ENCODE assay signal across 14 cellular contexts in the genomic region with DNA sequence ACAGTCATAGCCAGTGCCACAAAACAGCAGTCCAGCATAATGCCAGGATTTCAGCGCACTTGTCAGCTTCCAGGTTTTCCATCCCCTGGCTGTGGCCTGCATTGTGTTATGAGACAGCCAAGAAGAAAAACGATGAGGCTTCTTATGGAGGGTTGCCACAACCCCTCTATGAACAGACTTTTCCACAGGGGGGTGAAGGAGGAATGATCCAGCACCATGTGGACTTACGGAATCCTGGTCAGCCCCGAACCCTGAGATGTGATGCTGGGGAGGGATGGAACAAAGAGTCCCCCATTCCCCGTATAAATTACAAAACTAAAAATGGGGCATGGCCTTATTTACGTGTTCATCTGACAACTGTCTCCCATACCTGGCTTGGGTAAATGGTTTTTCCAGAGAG.
"Had no signal": no experiment of that assay in that cellular context is flagged by ENCODE, and none has a peak within 500 bp of the region (broad histone marks: within the 10 kb centered on the region; RNA-seq: fewer than 3 reads in every experiment).

No MANE protein-coding gene starts in this region.

- DNase-seq: activated CD4-positive, alpha-beta T cell treated with anti-CD3 and anti-CD28 coated beads for 4 hours; activated CD8-positive, alpha-beta memory T cell treated with anti-CD3 and anti-CD28 coated beads for 24 hours; activated naive CD4-positive, alpha-beta T cell treated with Interleukin-2 at 50 U/mL for 16 hours; central memory CD4-positive, alpha-beta T cell; colonic mucosa; hippocampal formation; left lung; mesenchymal stem cell; ovary; stimulated activated naive B cell treated with anti-CD40 and anti-IgM and Interleukin-4, amounts not matched to agents 10 μg/mL and 1 μg/mL and 100 μg/mL, for 72 hours; trophoblast cell had no signal

- H3K27me3 Mint-ChIP-seq: stimulated activated naive B cell treated with anti-CD40 and anti-IgM and Interleukin-4, amounts not matched to agents 10 μg/mL and 1 μg/mL and 100 μg/mL, for 72 hours had no signal

- H3K27me3 ChIP-seq: colonic mucosa, left lung, ovary, suprapubic skin had no signal

- H3K36me3 ChIP-seq: ovary had no signal

- H3K4me3 ChIP-seq: colonic mucosa, left lung, ovary, suprapubic skin had no signal

- H3K27ac Mint-ChIP-seq: stimulated activated naive B cell treated with anti-CD40 and anti-IgM and Interleukin-4, amounts not matched to agents 10 μg/mL and 1 μg/mL and 100 μg/mL, for 72 hours; T-helper 1 cell treated with Interleukin-12 subunit alpha and Interleukin-12 subunit beta and Interleukin-4 antibody, amounts not matched to agents 30 μg/mL and 1 μg/mL, for 36 hours had no signal

- H3K4me3 Mint-ChIP-seq: stimulated activated naive B cell treated with anti-CD40 and anti-IgM and Interleukin-4, amounts not matched to agents 10 μg/mL and 1 μg/mL and 100 μg/mL, for 72 hours; T-helper 1 cell treated with Interleukin-12 subunit alpha and Interleukin-12 subunit beta and Interleukin-4 antibody, amounts not matched to agents 30 μg/mL and 1 μg/mL, for 36 hours had no signal

- ATAC-seq: esophagus mucosa; left lung; stimulated activated naive B cell treated with anti-CD40 and anti-IgM and Interleukin-4, amounts not matched to agents 10 μg/mL and 1 μg/mL and 100 μg/mL, for 72 hours had no signal

- H3K27ac ChIP-seq: colonic mucosa, suprapubic skin had no signal

- H3K9me3 Mint-ChIP-seq: stimulated activated naive B cell treated with anti-CD40 and anti-IgM and Interleukin-4, amounts not matched to agents 10 μg/mL and 1 μg/mL and 100 μg/mL, for 72 hours; T-helper 1 cell treated with Interleukin-12 subunit alpha and Interleukin-12 subunit beta and Interleukin-4 antibody, amounts not matched to agents 30 μg/mL and 1 μg/mL, for 36 hours had no signal
